ENCODE assay signal across 9 cellular contexts in the genomic region with DNA sequence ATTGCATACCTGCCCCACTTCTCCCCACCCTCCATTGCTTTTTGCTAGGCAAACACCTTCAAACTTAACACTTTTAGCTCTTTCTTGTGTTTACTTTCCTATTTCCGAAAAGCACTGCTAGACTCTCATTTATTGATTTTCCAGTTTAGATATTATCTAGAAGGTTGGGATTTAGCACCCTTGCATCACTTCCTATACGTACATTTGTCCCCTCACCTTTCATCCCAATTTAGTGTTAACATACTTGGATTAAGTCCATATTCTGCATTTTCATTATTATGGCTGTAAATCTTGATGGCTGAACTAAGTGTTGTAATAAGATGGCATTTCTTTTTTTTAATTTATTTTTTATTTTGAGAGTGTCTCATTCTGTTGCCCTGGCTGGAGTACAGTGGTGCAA. TPM values are rescaled to one million over a fixed set of nuclear protein-coding genes. Genes with fewer than 3 reads are reported as not detected.
"Had no signal": no experiment of that assay in that cellular context is flagged by ENCODE, and none has a peak within 500 bp of the region (broad histone marks: within the 10 kb centered on the region; RNA-seq: fewer than 3 reads in every experiment).

No MANE protein-coding gene starts in this region.

- H3K4me1 Mint-ChIP-seq: IgD-negative memory B cell had no signal

- H3K27me3 Mint-ChIP-seq: IgD-negative memory B cell had no signal

- H3K4me2 ChIP-seq: KMS-11 had no signal

- FAIRE-seq: HepG2, HTR-8/SVneo had no signal

- H3K9ac ChIP-seq: KMS-11 had no signal

- DNase-seq: IMR-90, KBM-7, KG1 had no signal

- H3K4me3 Mint-ChIP-seq: IgD-negative memory B cell had no signal

- H3K36me3 Mint-ChIP-seq: IgD-negative memory B cell had no signal

- ATAC-seq: HepG2 had no signal

- H3K27ac ChIP-seq: HL-60, KMS-11 had no signal

RNA-seq across cellular contexts. Expression of gene GOLGA6L10, which starts 39.5 kb away (rescaled TPM):
- total RNA-seq: HT-29 had no signal

RNA-seq across cellular contexts. Expression of gene SAXO2, which starts 47.2 kb away (rescaled TPM):
- total RNA-seq: IMR-90 had no signal
